8 cellular contexts compared by ENCODE assay signal in genomic region chr7:149261321-149261828, GRCh38. TPM values are rescaled to one million over a fixed set of nuclear protein-coding genes. Genes with fewer than 3 reads are reported as not detected.
DNase-seq lines count a peak whose midpoint lies in the region; ATAC-seq, FAIRE-seq and TF ChIP-seq lines count a peak whose summit lies in the region.

No MANE protein-coding gene starts in this region.

- TF ChIP-seq RAD21 in HepG2 (CRISPR knock-in tag; IDR thresholded peaks at IDR 0.05) = no peak

- in situ Hi-C loops in HepG2 (cut with HindIII; ENCODE audit: extremely low pct_ligation_motif_present, low pct_unique_long_range_greater_than_20kb) = no loop called here

- intact Hi-C loops in breast epithelium (cut with DNase I; ENCODE audit: low total_unique reads) = loop anchor here (5.0 kb wide), 1 partner anchor 1856 kb away; no protein-coding TSS in a partner anchor
- intact Hi-C loops in HepG2 (cut with micrococcal nuclease; ENCODE audit: unreplicated experiment) = no loop called here

- H3K27ac ChIP-seq in breast epithelium = peak overlapping the region; percentile 94 to 99
- H3K27ac ChIP-seq in HepG2 (ENCODE audit: extremely low read length, insufficient read depth, low read length) = no peak overlapping the region
- peak overlapping the region; percentile 96 for H3K27ac ChIP-seq in suprapubic skin

- 6% methylated on average over 16 of the region's 16 CpGs for WGBS in HepG2 (ENCODE audit: low lambda C conversion rate)
- 2% methylated on average over 16 of the region's 16 CpGs for WGBS in suprapubic skin

- DNase-seq in BE2C = no peak
- peak; percentile 59 for DNase-seq in NB4 (ENCODE audit: low read depth)
- DNase-seq in breast epithelium (ENCODE audit: low spot score in 2 of 2) = no peak
- DNase-seq in HepG2 (ENCODE audit: low spot score) = no peak
- DNase-seq in suprapubic skin (ENCODE audit: low spot score in 2 of 2) = no peak
- DNase-seq in GM10266 (ENCODE audit: extremely low spot score) = no peak

- H3K27me3 ChIP-seq in BE2C (no peaks in the 10 kb centered on the region; the same call in 1 of the 2 replicates), breast epithelium (no peaks in the 10 kb centered on the region), HepG2 (ENCODE audit: control insufficient read depth in 1 of 2, insufficient read depth in 2 of 2, low read length in 2 of 2) (no peaks in the 10 kb centered on the region), suprapubic skin (no peaks in the 10 kb centered on the region)

- TF ChIP-seq POLR2A in NB4 (IDR thresholded peaks at IDR 0.05; ENCODE audit: extremely low read depth, insufficient read length) (no peak), breast epithelium (IDR thresholded peaks at IDR 0.05) (no peak), HepG2 (IDR thresholded peaks at IDR 0.05; ENCODE audit: insufficient read depth in 1 of 2, low read depth in 2 of 2, low read length in 2 of 2) (no peak), suprapubic skin (IDR thresholded peaks at IDR 0.05) (no peak)

- no peaks in the 10 kb centered on the region for H3K36me3 ChIP-seq in BE2C
- no peaks in the 10 kb centered on the region for H3K36me3 ChIP-seq in breast epithelium
- peaks cover 2% of the 10 kb centered on the region in 2 experiments; a peak in 2 of 5 replicates for H3K36me3 ChIP-seq in HepG2 (replicated peaks in 1 of 2; ENCODE audit: control insufficient read depth in 1 of 2, insufficient read depth in 2 of 2, low read length in 2 of 2)
- peaks cover 14% of the 10 kb centered on the region for H3K36me3 ChIP-seq in suprapubic skin

- TF ChIP-seq EP300 in HepG2 (IDR thresholded peaks at IDR 0.05; ENCODE audit: low read depth in 2 of 2, low read length in 2 of 2) = no peak
- no peak for TF ChIP-seq EP300 in HepG2 (CRISPR knock-in tag; IDR thresholded peaks at IDR 0.05; ENCODE audit: borderline replicate concordance)
- TF ChIP-seq EP300 in suprapubic skin (IDR thresholded peaks at IDR 0.05) = no peak

- no peaks in the 10 kb centered on the region for H4K20me1 ChIP-seq in HepG2 (ENCODE audit: insufficient read depth, low read length)

- BruUV-seq in HepG2 (replicated peaks; lab: Mats Ljungman, UMichigan) = TSS peak; percentile 87

- peak; percentile 4 for ATAC-seq in GM19035 (IDR thresholded peaks at IDR 0.05; ENCODE audit: unreplicated experiment)
- ATAC-seq in HepG2 = peak; percentile 25
- ATAC-seq in GM21786 (IDR thresholded peaks at IDR 0.05; ENCODE audit: unreplicated experiment) = no peak

- peak overlapping the region; percentile 96 for H3K4me2 ChIP-seq in HepG2 (ENCODE audit: low read depth, low read length)

- CTCF ChIA-PET in HepG2 (lab: Yijun Ruan, JAX; ENCODE audit: low intra/inter-chr PET ratio, low total read pairs) = interaction anchor here (0.7 to 1.9 kb wide), 2 partner anchors 24 to 161 kb away, joined by 3 to 8 read pairs; no protein-coding TSS in a partner anchor

- no peak overlapping the region for H2AFZ ChIP-seq in HepG2 (ENCODE audit: low read length)

- no peaks in the 10 kb centered on the region for H3K79me2 ChIP-seq in HepG2 (ENCODE audit: insufficient read depth, low read length)

- peaks cover 2% of the 10 kb centered on the region; the same call in 1 of the 2 replicates for H3K9me3 ChIP-seq in BE2C
- no peaks in the 10 kb centered on the region for H3K9me3 ChIP-seq in breast epithelium
- no peaks in the 10 kb centered on the region for H3K9me3 ChIP-seq in HepG2 (ENCODE audit: low read length)
- no peaks in the 10 kb centered on the region for H3K9me3 ChIP-seq in suprapubic skin

- H3K4me3 ChIP-seq in BE2C (ENCODE audit: low read depth, low read length) (peak overlapping the region; percentile 56), NB4 (ENCODE audit: low read depth, low read length) (peak overlapping the region; percentile 37), breast epithelium (peak overlapping the region; percentile 47 to 96 (median 71)), HepG2 (replicated peaks in 1 of 3; ENCODE audit: insufficient read depth in 1 of 3, low read depth in 2 of 3, low read length in 3 of 3) (peak overlapping the region; percentile 58 to 73 (median 69); a peak in 5 of 6 replicates), suprapubic skin (peak overlapping the region; percentile 63)

- peak; percentile 18 for FAIRE-seq in HepG2 (lab: Jason Lieb, UNC)

- POLR2A ChIA-PET in HepG2 (lab: Yijun Ruan, JAX) = interaction anchor here (0.9 to 1.8 kb wide), 8 partner anchors 10 to 363 kb away, joined by 3 to 16 read pairs (median 4); partner anchors contain the start of genes ZNF282, ZNF398 and ZNF777

- TF ChIP-seq CTCF in BE2C (IDR thresholded peaks at IDR 0.05; ENCODE audit: low read depth, low read length) (no peak), NB4 (IDR thresholded peaks at IDR 0.05; ENCODE audit: low read depth, low read length) (no peak), breast epithelium (IDR thresholded peaks at IDR 0.05) (no peak), HepG2 (CRISPR knock-in tag; IDR thresholded peaks at IDR 0.05) (no peak), suprapubic skin (IDR thresholded peaks at IDR 0.05) (no peak), GM10266 (IDR thresholded peaks at IDR 0.05; ENCODE audit: control insufficient read depth, insufficient read depth, low read depth, missing control alignments) (no peak)

- H3K9ac ChIP-seq in HepG2 (ENCODE audit: insufficient read depth, low read depth, low read length) = peak overlapping the region; percentile 86

- H3K4me1 ChIP-seq in BE2C (no peaks in the 10 kb centered on the region), breast epithelium (no peaks in the 10 kb centered on the region), HepG2 (ENCODE audit: insufficient read depth, low read length) (peaks cover 17% of the 10 kb centered on the region), suprapubic skin (peaks cover 29% of the 10 kb centered on the region)

TF ChIP-seq in HepG2, 621 proteins besides CTCF, POLR2A, EP300 and RAD21 (continues in another document):
- TF ChIP-seq FOXC1 (CRISPR knock-in tag; IDR thresholded peaks at IDR 0.05; ENCODE audit: borderline replicate concordance) (peak; percentile 7; the same call in 1 of the 2 replicates), ONECUT2 (CRISPR knock-in tag; IDR thresholded peaks at IDR 0.05) (0 out of 2 replicates have a peak, but pooled peaks have one; percentile 8), ZNF350 (CRISPR knock-in tag; IDR thresholded peaks at IDR 0.05; ENCODE audit: borderline replicate concordance, low read depth) (0 out of 2 replicates have a peak, but pooled peaks have one; percentile 57)

RNA-seq across cellular contexts. Expression of gene ZNF783, which starts 0.6 kb away (rescaled TPM):
- 11.8 TPM for polyA plus RNA-seq in BE2C (2012; ENCODE audit: insufficient read depth, insufficient read length, low read depth)
- total RNA-seq in breast epithelium = 10 to 100 TPM; 13.6 to 23.9 (median 17.6) TPM
- total RNA-seq in HepG2 (2016; rRNA removed; fragmentation: Illumina TruSeq; extraction: Trizol) = 1.3 and 5.2 TPM in 2 replicates
- 0.30 and 0.35 TPM in 2 replicates for total RNA-seq in HepG2 (2016; cell fraction: cytosol; rRNA removed; fragmentation: Illumina TruSeq; extraction: Trizol; ENCODE audit: low read depth)
- 1.5 and 5.4 TPM in 2 replicates for total RNA-seq in HepG2 (2016; cell fraction: insoluble cytoplasmic fraction; rRNA removed; fragmentation: Illumina TruSeq; extraction: Trizol)
- 0.96 and 1.1 TPM in 2 replicates for total RNA-seq in HepG2 (2016; cell fraction: membrane; rRNA removed; fragmentation: Illumina TruSeq; extraction: Trizol)
- total RNA-seq in HepG2 (2016; cell fraction: nucleus; rRNA removed; fragmentation: Illumina TruSeq; extraction: Trizol) = 8.0 TPM in 2 replicates
- 4.1 and 5.9 TPM in 2 replicates for polyA plus RNA-seq in HepG2 (2011; rRNA removed)
- polyA plus RNA-seq in HepG2 (2011; cell fraction: cytosol; rRNA removed) = 2.4 TPM in 2 replicates
- 44.7 and 47.2 TPM in 2 replicates for polyA plus RNA-seq in HepG2 (2011; cell fraction: nucleus; rRNA removed)
- 2.5 and 3.0 TPM in 2 replicates for polyA plus RNA-seq in HepG2 (2012)
- polyA plus RNA-seq in HepG2 (2016; cell fraction: cytosol; fragmentation: Illumina TruSeq; extraction: Trizol; ENCODE audit: low read depth) = 0.17 and 0.22 TPM in 2 replicates
- polyA plus RNA-seq in HepG2 (2016; cell fraction: insoluble cytoplasmic fraction; fragmentation: Illumina TruSeq; extraction: Trizol; ENCODE audit: low read depth) = 1.4 and 2.5 TPM in 2 replicates
- polyA plus RNA-seq in HepG2 (2016; cell fraction: membrane; fragmentation: Illumina TruSeq; extraction: Trizol; ENCODE audit: low read depth) = 0.55 and 0.61 TPM in 2 replicates
- 19.0 and 21.9 TPM in 2 replicates for polyA plus RNA-seq in HepG2 (2016; cell fraction: nucleus; fragmentation: Illumina TruSeq; extraction: Trizol; ENCODE audit: insufficient read depth, low read depth)
- polyA minus RNA-seq in HepG2 (2011; rRNA and poly(A)+ RNA removed; ENCODE audit: low replicate concordance) = 3.0 and 5.9 TPM in 2 replicates
- 0.59 and 1.1 TPM in 2 replicates for polyA minus RNA-seq in HepG2 (2011; cell fraction: cytosol; rRNA and poly(A)+ RNA removed)
- polyA minus RNA-seq in HepG2 (2011; cell fraction: nucleus; rRNA and poly(A)+ RNA removed) = 7.3 and 8.1 TPM in 2 replicates
- 10 to 100 TPM in 3 of 4 donors, 1 to 10 TPM in 1; 9.9 to 20.8 (median 14.4) TPM for total RNA-seq in suprapubic skin

RNA-seq across cellular contexts. Expression of gene ZNF212, which starts 21.9 kb away (rescaled TPM):
- polyA plus RNA-seq in BE2C (2012; ENCODE audit: insufficient read depth, insufficient read length, low read depth) = 18.6 TPM
- 10 to 100 TPM in 1 of 3 donors, 1 to 10 TPM in 2; 4.3 to 12.4 (median 9.8) TPM for total RNA-seq in breast epithelium
- total RNA-seq in HepG2 (2016; rRNA removed; fragmentation: Illumina TruSeq; extraction: Trizol) = 3.8 and 4.3 TPM in 2 replicates
- total RNA-seq in HepG2 (2016; cell fraction: cytosol; rRNA removed; fragmentation: Illumina TruSeq; extraction: Trizol; ENCODE audit: low read depth) = 0.40 and 1.1 TPM in 2 replicates
- total RNA-seq in HepG2 (2016; cell fraction: insoluble cytoplasmic fraction; rRNA removed; fragmentation: Illumina TruSeq; extraction: Trizol) = 3.6 and 4.1 TPM in 2 replicates
- total RNA-seq in HepG2 (2016; cell fraction: membrane; rRNA removed; fragmentation: Illumina TruSeq; extraction: Trizol) = 1.9 and 2.0 TPM in 2 replicates
- 3.3 and 4.5 TPM in 2 replicates for total RNA-seq in HepG2 (2016; cell fraction: nucleus; rRNA removed; fragmentation: Illumina TruSeq; extraction: Trizol)
- polyA plus RNA-seq in HepG2 (2011; rRNA removed) = 2.6 and 3.1 TPM in 2 replicates
- polyA plus RNA-seq in HepG2 (2011; cell fraction: cytosol; rRNA removed) = 2.1 and 2.3 TPM in 2 replicates
- polyA plus RNA-seq in HepG2 (2011; cell fraction: nucleus; rRNA removed) = 11.2 and 11.6 TPM in 2 replicates
- polyA plus RNA-seq in HepG2 (2012) = 3.9 TPM in 2 replicates
- polyA plus RNA-seq in HepG2 (2016; cell fraction: cytosol; fragmentation: Illumina TruSeq; extraction: Trizol; ENCODE audit: low read depth) = 0.28 and 0.59 TPM in 2 replicates
- 4.2 and 5.8 TPM in 2 replicates for polyA plus RNA-seq in HepG2 (2016; cell fraction: insoluble cytoplasmic fraction; fragmentation: Illumina TruSeq; extraction: Trizol; ENCODE audit: low read depth)
- polyA plus RNA-seq in HepG2 (2016; cell fraction: membrane; fragmentation: Illumina TruSeq; extraction: Trizol; ENCODE audit: low read depth) = 1.0 and 1.3 TPM in 2 replicates
- 14.2 and 14.5 TPM in 2 replicates for polyA plus RNA-seq in HepG2 (2016; cell fraction: nucleus; fragmentation: Illumina TruSeq; extraction: Trizol; ENCODE audit: insufficient read depth, low read depth)
- 4.0 and 4.6 TPM in 2 replicates for polyA minus RNA-seq in HepG2 (2011; rRNA and poly(A)+ RNA removed; ENCODE audit: low replicate concordance)
- polyA minus RNA-seq in HepG2 (2011; cell fraction: cytosol; rRNA and poly(A)+ RNA removed) = 1.7 and 2.3 TPM in 2 replicates
- 5.2 and 6.1 TPM in 2 replicates for polyA minus RNA-seq in HepG2 (2011; cell fraction: nucleus; rRNA and poly(A)+ RNA removed)
- total RNA-seq in suprapubic skin = 10 to 100 TPM in 2 of 4 donors, 1 to 10 TPM in 2; 7.1 to 17.9 (median 9.9) TPM
